ENCODE assay signal across 12 cellular contexts in the genomic region with DNA sequence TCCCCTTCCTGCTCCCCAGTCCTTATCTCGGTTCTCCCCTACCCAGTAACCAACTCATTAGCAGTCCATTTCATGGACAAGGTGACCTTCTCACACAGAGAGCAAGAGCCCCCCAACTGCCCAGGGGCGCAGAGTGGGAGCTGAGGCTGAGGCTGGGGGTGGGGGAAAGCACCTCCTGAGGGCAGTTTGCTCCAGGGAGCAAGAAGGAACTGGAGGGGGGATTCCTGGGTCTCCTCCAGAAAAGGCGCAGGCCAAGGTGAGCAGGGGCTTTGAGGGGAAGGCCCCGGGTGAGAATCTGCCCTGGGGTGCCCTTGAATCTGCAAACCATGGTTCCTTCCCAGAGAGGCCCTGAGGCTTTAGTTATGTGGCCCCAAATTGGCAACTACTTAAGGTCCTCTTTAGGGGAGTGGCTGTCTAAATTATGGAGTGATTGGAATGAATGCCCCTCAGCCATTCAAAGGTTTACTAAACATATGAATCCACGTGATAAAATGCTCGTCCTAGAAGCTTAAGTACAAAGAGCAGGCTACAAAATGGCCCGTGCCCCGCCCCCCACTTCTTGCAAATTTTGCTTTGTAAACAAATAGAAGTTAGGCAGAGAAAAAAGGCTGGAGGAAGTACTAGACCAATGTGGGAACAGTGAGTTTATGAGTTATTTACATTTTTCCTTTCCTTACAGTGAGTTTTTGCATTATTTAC.
A peak's percentile ranks its signal among the peaks of the same experiment; 100 is the strongest.
DNase-seq lines count a peak whose midpoint lies in the region; ATAC-seq and TF ChIP-seq lines count a peak whose summit lies in the region.
"Had no signal": no experiment of that assay in that cellular context is flagged by ENCODE, and none has a peak within 500 bp of the region (broad histone marks: within the 10 kb centered on the region; RNA-seq: fewer than 3 reads in every experiment).

No MANE protein-coding gene starts in this region.

- TF ChIP-seq CTCF in MCF 10A (IDR thresholded peaks at IDR 0.05; ENCODE audit: unreplicated experiment) (no peak), right lobe of liver (IDR thresholded peaks at IDR 0.05) (no peak)

- H3K27me3 ChIP-seq in right lobe of liver = no peaks in the 10 kb centered on the region
- H3K27me3 ChIP-seq: breast epithelium, gastrocnemius medialis, MG63 had no signal

- H3K4me3 ChIP-seq in right lobe of liver = peak overlapping the region in 2 of 3 donors; percentile 14 to 33
- H3K4me3 ChIP-seq: breast epithelium, gastrocnemius medialis, MG63 had no signal

- ATAC-seq in right lobe of liver = peak in 3 of 4 donors; percentile 29 to 57 (median 47)
- no peak for ATAC-seq in HG03280 (IDR thresholded peaks at IDR 0.05; ENCODE audit: unreplicated experiment)
- ATAC-seq: gastrocnemius medialis; natural killer cell treated with Interleukin-12 subunit alpha and Interleukin-12 subunit beta and Interleukin-15 and Interleukin-18, amount 100 ng/mL, for 72 hours had no signal

- H3K9me3 Mint-ChIP-seq in MCF 10A (ENCODE audit: unreplicated experiment) = no peaks in the 10 kb centered on the region
- H3K9me3 Mint-ChIP-seq: natural killer cell treated with Interleukin-12 subunit alpha and Interleukin-12 subunit beta and Interleukin-15 and Interleukin-18, amount 100 ng/mL, for 72 hours had no signal

- 25% methylated on average over 6 of the region's 8 CpGs for WGBS in right lobe of liver (ENCODE audit: insufficient coverage, low coverage, low lambda C conversion rate, missing lambda C conversion rate)

- no peak overlapping the region for H3K4me3 Mint-ChIP-seq in MCF 10A (ENCODE audit: unreplicated experiment)
- H3K4me3 Mint-ChIP-seq: natural killer cell treated with Interleukin-12 subunit alpha and Interleukin-12 subunit beta and Interleukin-15 and Interleukin-18, amount 100 ng/mL, for 72 hours had no signal

- DNase-seq in T47D (ENCODE audit: low read depth in 1 of 2, low spot score in 1 of 2) (peak; percentile 18 to 24), MCF 10A (ENCODE audit: unreplicated experiment) (no peak), astrocyte of the hippocampus (ENCODE audit: low read depth, low spot score) (peak; percentile 1), right lobe of liver (peak in 2 of 3 donors; percentile 57 to 70), COLO829 (ENCODE audit: low spot score) (no peak), substantia nigra (lab: John Stamatoyannopoulos, UW) (no peak)
- DNase-seq in central memory CD4-positive, alpha-beta T cell = no peak
- DNase-seq: gastrocnemius medialis, MG63 had no signal

- H3K4me1 ChIP-seq in right lobe of liver = peaks cover 0 to 17% (median 8%) of the 10 kb centered on the region in 4 donors
- H3K4me1 ChIP-seq: gastrocnemius medialis had no signal

- intact Hi-C loops in MCF 10A (cut with micrococcal nuclease) (no loop called here), right lobe of liver (cut with DNase I) (loop anchor here in 1 of 2 donors (10.0 kb wide), 1 partner anchor 163 kb away; no protein-coding TSS in a partner anchor)

- CTCF ChIA-PET in MCF 10A (lab: Yijun Ruan, JAX) = interaction anchor here (0.5 to 0.6 kb wide), 3 partner anchors 341 to 1322 kb away, joined by 3 to 4 read pairs (median 3); no protein-coding TSS in a partner anchor

- BruUV-seq in MCF 10A (replicated peaks; lab: Mats Ljungman, UMichigan) = no TSS peak

- no peaks in the 10 kb centered on the region for H3K9me3 ChIP-seq in right lobe of liver
- H3K9me3 ChIP-seq: breast epithelium, gastrocnemius medialis, MG63 had no signal

- H3K36me3 ChIP-seq in right lobe of liver = no peaks in the 10 kb centered on the region
- H3K36me3 ChIP-seq: breast epithelium, gastrocnemius medialis, MG63 had no signal

- POLR2A ChIA-PET in MCF 10A (lab: Yijun Ruan, JAX) = interaction anchor here (0.6 kb wide), 1 partner anchor 17 kb away, joined by 3 read pairs; no protein-coding TSS in a partner anchor

- TF ChIP-seq POLR2A in right lobe of liver (IDR thresholded peaks at IDR 0.05) = no peak

- in situ Hi-C loops in T47D (cut with HindIII; ENCODE audit: low pct_unique_long_range_greater_than_20kb, low sequenced_read_pairs) = no loop called here

- peak overlapping the region in 2 of 3 donors; percentile 44 to 49 for H3K27ac ChIP-seq in right lobe of liver
- H3K27ac ChIP-seq in substantia nigra (ENCODE audit: low read depth, low read length, poor library complexity, severe bottlenecking) = no peak overlapping the region
- H3K27ac ChIP-seq: gastrocnemius medialis had no signal

- H3K36me3 Mint-ChIP-seq in MCF 10A (ENCODE audit: insufficient read depth, unreplicated experiment) = no peaks in the 10 kb centered on the region
- H3K36me3 Mint-ChIP-seq: natural killer cell treated with Interleukin-12 subunit alpha and Interleukin-12 subunit beta and Interleukin-15 and Interleukin-18, amount 100 ng/mL, for 72 hours had no signal

- H3K27ac Mint-ChIP-seq in MCF 10A (ENCODE audit: low read depth, unreplicated experiment) = no peak overlapping the region
- H3K27ac Mint-ChIP-seq: natural killer cell treated with Interleukin-12 subunit alpha and Interleukin-12 subunit beta and Interleukin-15 and Interleukin-18, amount 100 ng/mL, for 72 hours had no signal

- H3K4me1 Mint-ChIP-seq in MCF 10A (ENCODE audit: insufficient read depth, unreplicated experiment) = no peaks in the 10 kb centered on the region

- H3K27me3 Mint-ChIP-seq in MCF 10A (ENCODE audit: insufficient read depth, unreplicated experiment) = no peaks in the 10 kb centered on the region

Comparison
In these comparisons a context has a peak if more than half of its experiments do, and no peak if none do; other contexts are left out.
1. DNase-seq: peak in T47D (2 of 2), astrocyte of the hippocampus (single experiment) and right lobe of liver (2 of 3); none in MCF 10A (single experiment), COLO829 (single experiment), substantia nigra (0 of 49) and central memory CD4-positive, alpha-beta T cell (single experiment).